29 cellular contexts compared by ENCODE assay signal in the genomic region with DNA sequence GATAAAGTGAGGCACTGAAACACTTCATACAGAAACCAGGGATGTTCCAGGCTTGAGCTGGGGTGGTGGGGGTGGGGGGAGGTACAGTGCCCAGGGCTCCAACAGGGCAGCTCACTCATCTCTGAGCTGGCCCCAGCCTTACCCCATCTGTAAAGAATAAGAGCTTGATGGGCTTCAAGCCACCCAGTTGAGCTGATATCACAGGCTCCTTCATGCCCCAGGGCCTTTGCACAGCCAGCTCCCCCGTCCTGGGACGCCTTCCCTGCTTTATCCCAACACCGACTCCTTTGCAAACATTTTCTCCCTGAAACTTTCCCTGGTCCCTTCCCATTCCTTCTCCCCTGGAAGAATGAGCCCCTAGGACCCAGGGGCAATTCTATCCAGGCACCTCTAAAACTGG.
"Had no signal": no experiment of that assay in that cellular context is flagged by ENCODE, and none has a peak within 500 bp of the region (broad histone marks: within the 10 kb centered on the region; RNA-seq: fewer than 3 reads in every experiment).

No MANE protein-coding gene starts in this region.

- H3K27ac ChIP-seq: neural progenitor cell, neutrophil, parathyroid adenoma, psoas muscle, skin epidermis, spleen, suprapubic skin, testis, tibial artery, transverse colon, upper lobe of right lung, uterus had no signal

- H3K9me3 ChIP-seq: neutrophil, psoas muscle, spleen, suprapubic skin, testis, tibial artery, transverse colon, upper lobe of right lung, uterus had no signal

- H3K36me3 ChIP-seq: neural progenitor cell, neutrophil, spleen, suprapubic skin, tibial artery, transverse colon, upper lobe of right lung, uterus had no signal

- ATAC-seq: naive thymus-derived CD8-positive, alpha-beta T cell; natural killer cell treated with Interleukin-12 subunit alpha and Interleukin-12 subunit beta and Interleukin-15 and Interleukin-18, amount 100 ng/mL, for 72 hours; psoas muscle; right cardiac atrium; sciatic nerve; stimulated activated memory B cell treated with anti-CD40 and anti-IgM and Interleukin-4, amounts not matched to agents 10 μg/mL and 1 μg/mL and 100 μg/mL, for 72 hours; stimulated activated naive CD8-positive, alpha-beta T cell treated with anti-CD3 and anti-CD28 coated beads, Interleukin-15, amount 100 ng/mL, for 72 hours; stimulated activated naive CD8-positive, alpha-beta T cell treated with anti-CD3 and anti-CD28 coated beads, Interleukin-15, Interleukin-2, amounts not matched to agents 100 U/mL and 50 U/mL, for 24 hours; upper lobe of right lung had no signal

- H3K9ac ChIP-seq: neural progenitor cell, parathyroid adenoma had no signal

- H3K4me1 ChIP-seq: parathyroid adenoma, spleen, testis, transverse colon, uterus had no signal

- H3K27me3 ChIP-seq: neural progenitor cell, neutrophil, suprapubic skin, testis, transverse colon, upper lobe of right lung, uterus had no signal

- H3K4me2 ChIP-seq: neural progenitor cell, smooth muscle cell had no signal

- H3K4me3 ChIP-seq: neural progenitor cell, psoas muscle, skin epidermis, smooth muscle cell, spleen, suprapubic skin, testis, tibial artery, transverse colon, upper lobe of right lung, uterus had no signal

- DNase-seq: naive B cell; naive thymus-derived CD8-positive, alpha-beta T cell; nucleus accumbens; psoas muscle; right cardiac atrium; spleen; stimulated activated CD4-positive, alpha-beta T cell treated with anti-CD3 and anti-CD28 coated beads, Interleukin-12 subunit alpha, Interleukin-12 subunit beta, amount 100 ng/mL, for 4 hours; stimulated activated CD4-positive, alpha-beta T cell treated with anti-CD3 and anti-CD28 coated beads, Interleukin-1b, Interleukin-23, amount 100 ng/mL, for 48 hours; stimulated activated CD4-positive, alpha-beta T cell treated with anti-CD3 and anti-CD28 coated beads, Interleukin-4, amount 100 ng/mL, for 1 hour; stimulated activated CD4-positive, alpha-beta T cell treated with anti-CD3 and anti-CD28 coated beads, Interleukin-4, amount 100 ng/mL, for 4 hours; stimulated activated CD8-positive, alpha-beta memory T cell treated with anti-CD3 and anti-CD28 coated beads, Interleukin-4, amount 100 ng/mL, for 48 hours; stimulated activated naive CD4-positive, alpha-beta T cell; stimulated activated naive CD8-positive, alpha-beta T cell treated with anti-CD3 and anti-CD28 coated beads, Interleukin-15, amount 100 ng/mL, for 72 hours; stimulated activated naive CD8-positive, alpha-beta T cell treated with anti-CD3 and anti-CD28 coated beads, Interleukin-15, Interleukin-2, amounts not matched to agents 100 U/mL and 50 U/mL, for 24 hours; substantia nigra; testis; tibial artery; transverse colon; upper lobe of right lung; uterus had no signal

- H3K79me2 ChIP-seq: parathyroid adenoma had no signal

- H2AFZ ChIP-seq: neural progenitor cell, parathyroid adenoma had no signal
